9 cellular contexts compared by ENCODE assay signal in the genomic region with DNA sequence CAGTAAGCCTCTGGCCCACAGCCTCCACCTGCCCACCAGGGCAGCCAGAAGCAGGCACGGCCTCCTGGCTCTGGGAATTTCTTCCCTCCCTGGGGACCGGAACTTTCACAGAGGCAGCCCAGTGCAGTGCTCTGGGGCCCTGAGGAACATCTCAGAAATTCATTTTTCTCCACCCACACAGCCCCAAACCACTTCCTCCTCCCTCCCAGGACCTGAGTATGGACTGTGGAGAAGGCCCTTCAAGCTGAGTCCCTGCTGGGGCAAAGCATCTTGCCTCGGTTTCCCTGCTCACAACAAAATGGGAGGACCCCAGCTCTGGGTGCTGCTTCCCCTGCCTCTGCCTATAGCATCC.
DNase-seq lines count a peak whose midpoint lies in the region; ATAC-seq and TF ChIP-seq lines count a peak whose summit lies in the region.
"Had no signal": no experiment of that assay in that cellular context is flagged by ENCODE, and none has a peak within 500 bp of the region (broad histone marks: within the 10 kb centered on the region; RNA-seq: fewer than 3 reads in every experiment).

No MANE protein-coding gene starts in this region.

- H3K27me3 ChIP-seq in BLaER1: no peaks in the 10 kb centered on the region
- no peaks in the 10 kb centered on the region for H3K27me3 ChIP-seq in effector memory CD4-positive, alpha-beta T cell (replicated peaks; ENCODE audit: control insufficient read depth, insufficient read depth, low read length, poor library complexity, severe bottlenecking)
- H3K27me3 ChIP-seq: pancreas had no signal

- TF ChIP-seq CTCF in activated CD8-positive, alpha-beta T cell treated with anti-CD3 and anti-CD28 coated beads for 36 hours (IDR thresholded peaks at IDR 0.05): no peak
- TF ChIP-seq CTCF in mucosa of descending colon (IDR thresholded peaks at IDR 0.05) (no peak), Calu3 (IDR thresholded peaks at IDR 0.05; ENCODE audit: unreplicated experiment) (no peak)

- CTCF ChIA-PET in activated CD8-positive, alpha-beta T cell treated with anti-CD3 and anti-CD28 coated beads for 36 hours (lab: Charles Lee): interaction anchor here (1.4 kb wide), 1 partner anchor 119 kb away, joined by 3 read pairs; no protein-coding TSS in a partner anchor
- CTCF ChIA-PET in Calu3 (lab: Charles Lee): no interaction called here

- no peaks in the 10 kb centered on the region for H3K36me3 Mint-ChIP-seq in activated CD8-positive, alpha-beta T cell treated with anti-CD3 and anti-CD28 coated beads for 36 hours (ENCODE audit: low read depth)
- peaks cover 9% of the 10 kb centered on the region for H3K36me3 Mint-ChIP-seq in Calu3 (ENCODE audit: insufficient read depth, unreplicated experiment)

- H3K9me3 ChIP-seq in BLaER1: no peaks in the 10 kb centered on the region
- no peaks in the 10 kb centered on the region for H3K9me3 ChIP-seq in mucosa of descending colon
- H3K9me3 ChIP-seq in effector memory CD4-positive, alpha-beta T cell (ENCODE audit: control insufficient read depth, low read length): no peaks in the 10 kb centered on the region
- H3K9me3 ChIP-seq: pancreas had no signal

- H3K4me1 Mint-ChIP-seq in activated CD8-positive, alpha-beta T cell treated with anti-CD3 and anti-CD28 coated beads for 36 hours (ENCODE audit: low read depth): peaks cover 32% of the 10 kb centered on the region
- peaks cover 29% of the 10 kb centered on the region for H3K4me1 Mint-ChIP-seq in Calu3 (ENCODE audit: low read depth, unreplicated experiment)

- H3K4me3 ChIP-seq in BLaER1: no peak overlapping the region
- H3K4me3 ChIP-seq in mucosa of descending colon: no peak overlapping the region
- H3K4me3 ChIP-seq in effector memory CD4-positive, alpha-beta T cell (ENCODE audit: insufficient read depth, low read depth, low read length, poor library complexity, severe bottlenecking): no peak overlapping the region
- H3K4me3 ChIP-seq: pancreas had no signal

- peak; percentile 40 for ATAC-seq in GM21360 (IDR thresholded peaks at IDR 0.05; ENCODE audit: unreplicated experiment)
- peak; percentile 56 for ATAC-seq in activated CD8-positive, alpha-beta T cell treated with anti-CD3 and anti-CD28 coated beads for 36 hours
- peak; percentile 15 for ATAC-seq in mucosa of descending colon
- ATAC-seq in GM21529 (IDR thresholded peaks at IDR 0.05; ENCODE audit: unreplicated experiment): no peak

- DNase-seq in activated CD8-positive, alpha-beta T cell treated with anti-CD3 and anti-CD28 coated beads for 36 hours: peak; percentile 20
- DNase-seq in mucosa of descending colon: no peak
- DNase-seq in effector memory CD4-positive, alpha-beta T cell: no peak
- DNase-seq in Calu3: no peak
- no peak for DNase-seq in NCI-H146 treated with DMSO at 0.1 percent for 48 hours (lab: John Stamatoyannopoulos, UW; ENCODE audit: unreplicated experiment)

- peak overlapping the region; percentile 95 for H3K4me2 ChIP-seq in BLaER1

- peaks cover 100% of the 10 kb centered on the region for H3K4me1 ChIP-seq in BLaER1
- H3K4me1 ChIP-seq in mucosa of descending colon (ENCODE audit: low read depth): peaks cover 24% of the 10 kb centered on the region
- H3K4me1 ChIP-seq in effector memory CD4-positive, alpha-beta T cell (ENCODE audit: control insufficient read depth, insufficient read depth, low read length, poor library complexity, severe bottlenecking): no peaks in the 10 kb centered on the region

- H3K36me3 ChIP-seq in BLaER1: peaks cover 11% of the 10 kb centered on the region
- H3K36me3 ChIP-seq in mucosa of descending colon (ENCODE audit: low read depth): no peaks in the 10 kb centered on the region
- peaks cover 4% of the 10 kb centered on the region for H3K36me3 ChIP-seq in effector memory CD4-positive, alpha-beta T cell (ENCODE audit: control insufficient read depth, insufficient read depth, low read length)
- H3K36me3 ChIP-seq: pancreas had no signal

- intact Hi-C loops in activated CD8-positive, alpha-beta T cell treated with anti-CD3 and anti-CD28 coated beads for 36 hours (cut with micrococcal nuclease): no loop called here
- intact Hi-C loops in mucosa of descending colon (cut with DNase I, micrococcal nuclease): no loop called here
- intact Hi-C loops in Calu3 (cut with micrococcal nuclease; ENCODE audit: unreplicated experiment): no loop called here

- no peak overlapping the region for H3K4me3 Mint-ChIP-seq in activated CD8-positive, alpha-beta T cell treated with anti-CD3 and anti-CD28 coated beads for 36 hours
- no peak overlapping the region for H3K4me3 Mint-ChIP-seq in Calu3 (ENCODE audit: low read depth, unreplicated experiment)

- no peaks in the 10 kb centered on the region for H3K9me3 Mint-ChIP-seq in activated CD8-positive, alpha-beta T cell treated with anti-CD3 and anti-CD28 coated beads for 36 hours
- no peaks in the 10 kb centered on the region for H3K9me3 Mint-ChIP-seq in Calu3 (ENCODE audit: low read depth, unreplicated experiment)

- peak overlapping the region; percentile 71 for H3K27ac Mint-ChIP-seq in activated CD8-positive, alpha-beta T cell treated with anti-CD3 and anti-CD28 coated beads for 36 hours
- H3K27ac Mint-ChIP-seq in Calu3 (ENCODE audit: unreplicated experiment): no peak overlapping the region

- H3K27ac ChIP-seq in BLaER1: peak overlapping the region; percentile 65
- H3K27ac ChIP-seq in effector memory CD4-positive, alpha-beta T cell (ENCODE audit: insufficient read depth, low read length, poor library complexity, severe bottlenecking): no peak overlapping the region
- H3K27ac ChIP-seq: pancreas had no signal

- no peaks in the 10 kb centered on the region for H3K27me3 Mint-ChIP-seq in activated CD8-positive, alpha-beta T cell treated with anti-CD3 and anti-CD28 coated beads for 36 hours
- H3K27me3 Mint-ChIP-seq in Calu3 (ENCODE audit: unreplicated experiment): no peaks in the 10 kb centered on the region

- no peaks in the 10 kb centered on the region for H4K20me1 ChIP-seq in BLaER1

- peak overlapping the region; percentile 61 for H3K9ac ChIP-seq in BLaER1

- BruUV-seq in Calu3 (replicated peaks; lab: Mats Ljungman, UMichigan): no TSS peak

- POLR2A ChIA-PET in activated CD8-positive, alpha-beta T cell treated with anti-CD3 and anti-CD28 coated beads for 36 hours (lab: Charles Lee): no interaction called here
